Comparison of ENCODE assay signal across 1 cellular context in the genomic region with DNA sequence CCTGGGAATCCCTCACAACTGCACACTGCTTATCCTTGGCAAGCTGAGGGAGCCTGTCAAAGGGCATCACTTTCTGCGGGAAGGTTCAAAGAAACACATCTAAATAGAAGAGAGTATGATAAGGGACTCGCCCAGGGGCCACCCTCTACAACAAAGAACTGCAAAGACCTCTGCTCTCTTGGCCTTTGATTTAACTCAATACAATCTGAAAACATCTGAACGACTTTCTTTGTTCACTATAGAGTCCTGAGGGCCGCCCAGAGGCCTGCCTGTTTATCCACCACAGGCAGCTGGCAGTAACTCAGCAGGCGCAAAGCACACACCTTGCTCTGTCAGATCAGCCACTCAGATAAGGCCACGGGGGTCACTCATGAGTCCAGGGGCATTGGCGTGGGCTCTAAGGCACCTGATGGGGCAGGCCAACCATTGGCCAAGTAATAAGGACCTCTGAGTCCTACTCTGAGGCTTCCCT.
A peak's percentile ranks its signal among the peaks of the same experiment; 100 is the strongest.
TF ChIP-seq lines count a peak whose summit lies in the region.

No MANE protein-coding gene starts in this region.

TF ChIP-seq in HepG2, 621 proteins besides CTCF, POLR2A, EP300 and RAD21 (continued from another document and continues in another):
- TF ChIP-seq FOSL1 (CRISPR knock-in tag; IDR thresholded peaks at IDR 0.05; ENCODE audit: borderline replicate concordance) (no peak), ZNF607 (CRISPR knock-in tag; IDR thresholded peaks at IDR 0.05; ENCODE audit: borderline replicate concordance) (no peak), NPAS2 (CRISPR knock-in tag; IDR thresholded peaks at IDR 0.05; ENCODE audit: borderline replicate concordance) (no peak), JUND (CRISPR knock-in tag; IDR thresholded peaks at IDR 0.05) (no peak), PAX8 (CRISPR knock-in tag; IDR thresholded peaks at IDR 0.05; ENCODE audit: borderline replicate concordance) (no peak), ZSCAN12 (CRISPR knock-in tag; IDR thresholded peaks at IDR 0.05) (no peak), ZBTB3 (CRISPR knock-in tag; IDR thresholded peaks at IDR 0.05; ENCODE audit: borderline replicate concordance, low read depth) (no peak), ZNF501 (CRISPR knock-in tag; IDR thresholded peaks at IDR 0.05) (no peak), ZNF253 (CRISPR knock-in tag; IDR thresholded peaks at IDR 0.05; ENCODE audit: borderline replicate concordance) (no peak), ZNF431 (CRISPR knock-in tag; IDR thresholded peaks at IDR 0.05; ENCODE audit: borderline replicate concordance, low read depth) (no peak), ZNF329 (CRISPR knock-in tag; IDR thresholded peaks at IDR 0.05; ENCODE audit: low read depth) (no peak), ZNF124 (CRISPR knock-in tag; IDR thresholded peaks at IDR 0.05) (0 out of 2 replicates have a peak, but pooled peaks have one; percentile 70), ZNF143 (CRISPR knock-in tag; IDR thresholded peaks at IDR 0.05) (no peak), ERF (CRISPR knock-in tag; IDR thresholded peaks at IDR 0.05) (no peak; the same call in 1 of the 2 replicates), ZNF205 (CRISPR knock-in tag; IDR thresholded peaks at IDR 0.05) (peak; percentile 65; the same call in 1 of the 2 replicates), PRPF4 (IDR thresholded peaks at IDR 0.05; ENCODE audit: low read depth, low read length, poor library complexity, severe bottlenecking) (no peak), ZNF317 (CRISPR knock-in tag; IDR thresholded peaks at IDR 0.05) (no peak), ZNF496 (CRISPR knock-in tag; IDR thresholded peaks at IDR 0.05; ENCODE audit: insufficient replicate concordance) (no peak), ZNF337 (CRISPR knock-in tag; IDR thresholded peaks at IDR 0.05; ENCODE audit: borderline replicate concordance, low read depth) (no peak), ZSCAN20 (CRISPR knock-in tag; IDR thresholded peaks at IDR 0.05; ENCODE audit: borderline replicate concordance) (no peak), ZNF562 (CRISPR knock-in tag; IDR thresholded peaks at IDR 0.05; ENCODE audit: borderline replicate concordance) (no peak), RFX1 (IDR thresholded peaks at IDR 0.05) (no peak), CREM (IDR thresholded peaks at IDR 0.05) (peak; percentile 92), CREM (CRISPR knock-in tag; IDR thresholded peaks at IDR 0.05) (no peak), ZNF367 (CRISPR knock-in tag; IDR thresholded peaks at IDR 0.05; ENCODE audit: borderline replicate concordance) (no peak), HDAC1 (CRISPR knock-in tag; IDR thresholded peaks at IDR 0.05) (peak; percentile 71), HMGA1 (CRISPR knock-in tag; conservative IDR thresholded peaks at IDR 0.05) (no peak), ZNF383 (CRISPR knock-in tag; IDR thresholded peaks at IDR 0.05; ENCODE audit: borderline replicate concordance) (0 out of 2 replicates have a peak, but pooled peaks have one; percentile 38), ZNF101 (CRISPR knock-in tag; IDR thresholded peaks at IDR 0.05; ENCODE audit: borderline replicate concordance, low read depth) (no peak), RBAK (CRISPR knock-in tag; IDR thresholded peaks at IDR 0.05) (no peak), CCAR2 (optimal IDR thresholded peaks at IDR 0.05; ENCODE audit: low read depth, low read length) (no peak), ZNF446 (CRISPR knock-in tag; IDR thresholded peaks at IDR 0.05) (no peak), ZNF878 (CRISPR knock-in tag; IDR thresholded peaks at IDR 0.05) (0 out of 2 replicates have a peak, but pooled peaks have one; percentile 48), BHLHE40 (IDR thresholded peaks at IDR 0.05; ENCODE audit: low read length) (0 out of 2 replicates have a peak, but pooled peaks have one; percentile 21), FOXA3 (CRISPR knock-in tag; IDR thresholded peaks at IDR 0.05) (peak; percentile 78), RELA (CRISPR knock-in tag; IDR thresholded peaks at IDR 0.05) (no peak), KDM5B (CRISPR knock-in tag; IDR thresholded peaks at IDR 0.05; ENCODE audit: borderline replicate concordance) (no peak), NR1H2 (CRISPR knock-in tag; IDR thresholded peaks at IDR 0.05; ENCODE audit: borderline replicate concordance, low read depth) (no peak), THAP11 (CRISPR knock-in tag; IDR thresholded peaks at IDR 0.05) (no peak; the same call in 1 of the 2 replicates), NR3C1 (CRISPR knock-in tag; IDR thresholded peaks at IDR 0.05) (no peak), DR1 (CRISPR knock-in tag; IDR thresholded peaks at IDR 0.05) (no peak), ZNF207 (IDR thresholded peaks at IDR 0.05; ENCODE audit: borderline replicate concordance) (no peak), CCDC6 (CRISPR knock-in tag; IDR thresholded peaks at IDR 0.05) (no peak), RNF2 (conservative IDR thresholded peaks at IDR 0.05; ENCODE audit: low read depth) (no peak), ZFP1 (CRISPR knock-in tag; IDR thresholded peaks at IDR 0.05) (no peak), KAT7 (CRISPR knock-in tag; IDR thresholded peaks at IDR 0.05; ENCODE audit: borderline replicate concordance) (no peak), MAFF (IDR thresholded peaks at IDR 0.05; ENCODE audit: low read depth, low read length) (no peak), PHF21A (CRISPR knock-in tag; IDR thresholded peaks at IDR 0.05) (peak; percentile 98), XRCC5 (optimal IDR thresholded peaks at IDR 0.05; ENCODE audit: low read length) (peak; percentile 60), RARG (CRISPR knock-in tag; IDR thresholded peaks at IDR 0.05; ENCODE audit: low read depth) (no peak)
- TF ChIP-seq, protein P1, sequence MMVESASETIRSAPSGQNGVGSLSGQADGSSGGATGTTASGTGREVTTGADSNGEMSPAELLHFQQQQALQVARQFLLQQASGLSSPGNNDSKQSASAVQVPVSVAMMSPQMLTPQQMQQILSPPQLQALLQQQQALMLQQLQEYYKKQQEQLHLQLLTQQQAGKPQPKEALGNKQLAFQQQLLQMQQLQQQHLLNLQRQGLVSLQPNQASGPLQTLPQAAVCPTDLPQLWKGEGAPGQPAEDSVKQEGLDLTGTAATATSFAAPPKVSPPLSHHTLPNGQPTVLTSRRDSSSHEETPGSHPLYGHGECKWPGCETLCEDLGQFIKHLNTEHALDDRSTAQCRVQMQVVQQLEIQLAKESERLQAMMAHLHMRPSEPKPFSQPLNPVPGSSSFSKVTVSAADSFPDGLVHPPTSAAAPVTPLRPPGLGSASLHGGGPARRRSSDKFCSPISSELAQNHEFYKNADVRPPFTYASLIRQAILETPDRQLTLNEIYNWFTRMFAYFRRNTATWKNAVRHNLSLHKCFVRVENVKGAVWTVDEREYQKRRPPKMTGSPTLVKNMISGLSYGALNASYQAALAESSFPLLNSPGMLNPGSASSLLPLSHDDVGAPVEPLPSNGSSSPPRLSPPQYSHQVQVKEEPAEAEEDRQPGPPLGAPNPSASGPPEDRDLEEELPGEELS (CRISPR knock-in tag; IDR thresholded peaks at IDR 0.05), result peak; percentile 89
- TF ChIP-seq, protein P2, sequence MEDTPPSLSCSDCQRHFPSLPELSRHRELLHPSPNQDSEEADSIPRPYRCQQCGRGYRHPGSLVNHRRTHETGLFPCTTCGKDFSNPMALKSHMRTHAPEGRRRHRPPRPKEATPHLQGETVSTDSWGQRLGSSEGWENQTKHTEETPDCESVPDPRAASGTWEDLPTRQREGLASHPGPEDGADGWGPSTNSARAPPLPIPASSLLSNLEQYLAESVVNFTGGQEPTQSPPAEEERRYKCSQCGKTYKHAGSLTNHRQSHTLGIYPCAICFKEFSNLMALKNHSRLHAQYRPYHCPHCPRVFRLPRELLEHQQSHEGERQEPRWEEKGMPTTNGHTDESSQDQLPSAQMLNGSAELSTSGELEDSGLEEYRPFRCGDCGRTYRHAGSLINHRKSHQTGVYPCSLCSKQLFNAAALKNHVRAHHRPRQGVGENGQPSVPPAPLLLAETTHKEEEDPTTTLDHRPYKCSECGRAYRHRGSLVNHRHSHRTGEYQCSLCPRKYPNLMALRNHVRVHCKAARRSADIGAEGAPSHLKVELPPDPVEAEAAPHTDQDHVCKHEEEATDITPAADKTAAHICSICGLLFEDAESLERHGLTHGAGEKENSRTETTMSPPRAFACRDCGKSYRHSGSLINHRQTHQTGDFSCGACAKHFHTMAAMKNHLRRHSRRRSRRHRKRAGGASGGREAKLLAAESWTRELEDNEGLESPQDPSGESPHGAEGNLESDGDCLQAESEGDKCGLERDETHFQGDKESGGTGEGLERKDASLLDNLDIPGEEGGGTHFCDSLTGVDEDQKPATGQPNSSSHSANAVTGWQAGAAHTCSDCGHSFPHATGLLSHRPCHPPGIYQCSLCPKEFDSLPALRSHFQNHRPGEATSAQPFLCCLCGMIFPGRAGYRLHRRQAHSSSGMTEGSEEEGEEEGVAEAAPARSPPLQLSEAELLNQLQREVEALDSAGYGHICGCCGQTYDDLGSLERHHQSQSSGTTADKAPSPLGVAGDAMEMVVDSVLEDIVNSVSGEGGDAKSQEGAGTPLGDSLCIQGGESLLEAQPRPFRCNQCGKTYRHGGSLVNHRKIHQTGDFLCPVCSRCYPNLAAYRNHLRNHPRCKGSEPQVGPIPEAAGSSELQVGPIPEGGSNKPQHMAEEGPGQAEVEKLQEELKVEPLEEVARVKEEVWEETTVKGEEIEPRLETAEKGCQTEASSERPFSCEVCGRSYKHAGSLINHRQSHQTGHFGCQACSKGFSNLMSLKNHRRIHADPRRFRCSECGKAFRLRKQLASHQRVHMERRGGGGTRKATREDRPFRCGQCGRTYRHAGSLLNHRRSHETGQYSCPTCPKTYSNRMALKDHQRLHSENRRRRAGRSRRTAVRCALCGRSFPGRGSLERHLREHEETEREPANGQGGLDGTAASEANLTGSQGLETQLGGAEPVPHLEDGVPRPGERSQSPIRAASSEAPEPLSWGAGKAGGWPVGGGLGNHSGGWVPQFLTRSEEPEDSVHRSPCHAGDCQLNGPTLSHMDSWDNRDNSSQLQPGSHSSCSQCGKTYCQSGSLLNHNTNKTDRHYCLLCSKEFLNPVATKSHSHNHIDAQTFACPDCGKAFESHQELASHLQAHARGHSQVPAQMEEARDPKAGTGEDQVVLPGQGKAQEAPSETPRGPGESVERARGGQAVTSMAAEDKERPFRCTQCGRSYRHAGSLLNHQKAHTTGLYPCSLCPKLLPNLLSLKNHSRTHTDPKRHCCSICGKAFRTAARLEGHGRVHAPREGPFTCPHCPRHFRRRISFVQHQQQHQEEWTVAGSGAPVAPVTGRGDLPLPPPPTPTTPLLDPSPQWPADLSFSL (CRISPR knock-in tag; IDR thresholded peaks at IDR 0.05), result no peak
- TF ChIP-seq, protein P3, sequence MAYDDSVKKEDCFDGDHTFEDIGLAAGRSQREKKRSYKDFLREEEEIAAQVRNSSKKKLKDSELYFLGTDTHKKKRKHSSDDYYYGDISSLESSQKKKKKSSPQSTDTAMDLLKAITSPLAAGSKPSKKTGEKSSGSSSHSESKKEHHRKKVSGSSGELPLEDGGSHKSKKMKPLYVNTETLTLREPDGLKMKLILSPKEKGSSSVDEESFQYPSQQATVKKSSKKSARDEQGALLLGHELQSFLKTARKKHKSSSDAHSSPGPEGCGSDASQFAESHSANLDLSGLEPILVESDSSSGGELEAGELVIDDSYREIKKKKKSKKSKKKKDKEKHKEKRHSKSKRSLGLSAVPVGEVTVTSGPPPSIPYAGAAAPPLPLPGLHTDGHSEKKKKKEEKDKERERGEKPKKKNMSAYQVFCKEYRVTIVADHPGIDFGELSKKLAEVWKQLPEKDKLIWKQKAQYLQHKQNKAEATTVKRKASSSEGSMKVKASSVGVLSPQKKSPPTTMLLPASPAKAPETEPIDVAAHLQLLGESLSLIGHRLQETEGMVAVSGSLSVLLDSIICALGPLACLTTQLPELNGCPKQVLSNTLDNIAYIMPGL (CRISPR knock-in tag; IDR thresholded peaks at IDR 0.05; ENCODE audit: borderline replicate concordance in 1 of 2, low read depth in 1 of 2), result no peak; a peak in 1 of 4 replicates
- TF ChIP-seq, protein P4, sequence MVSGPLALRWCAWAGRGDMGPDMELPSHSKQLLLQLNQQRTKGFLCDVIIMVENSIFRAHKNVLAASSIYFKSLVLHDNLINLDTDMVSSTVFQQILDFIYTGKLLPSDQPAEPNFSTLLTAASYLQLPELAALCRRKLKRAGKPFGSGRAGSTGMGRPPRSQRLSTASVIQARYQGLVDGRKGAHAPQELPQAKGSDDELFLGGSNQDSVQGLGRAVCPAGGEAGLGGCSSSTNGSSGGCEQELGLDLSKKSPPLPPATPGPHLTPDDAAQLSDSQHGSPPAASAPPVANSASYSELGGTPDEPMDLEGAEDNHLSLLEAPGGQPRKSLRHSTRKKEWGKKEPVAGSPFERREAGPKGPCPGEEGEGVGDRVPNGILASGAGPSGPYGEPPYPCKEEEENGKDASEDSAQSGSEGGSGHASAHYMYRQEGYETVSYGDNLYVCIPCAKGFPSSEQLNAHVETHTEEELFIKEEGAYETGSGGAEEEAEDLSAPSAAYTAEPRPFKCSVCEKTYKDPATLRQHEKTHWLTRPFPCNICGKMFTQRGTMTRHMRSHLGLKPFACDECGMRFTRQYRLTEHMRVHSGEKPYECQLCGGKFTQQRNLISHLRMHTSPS (CRISPR knock-in tag; IDR thresholded peaks at IDR 0.05; ENCODE audit: low read depth), result peak; percentile 70
- TF ChIP-seq, protein P5, sequence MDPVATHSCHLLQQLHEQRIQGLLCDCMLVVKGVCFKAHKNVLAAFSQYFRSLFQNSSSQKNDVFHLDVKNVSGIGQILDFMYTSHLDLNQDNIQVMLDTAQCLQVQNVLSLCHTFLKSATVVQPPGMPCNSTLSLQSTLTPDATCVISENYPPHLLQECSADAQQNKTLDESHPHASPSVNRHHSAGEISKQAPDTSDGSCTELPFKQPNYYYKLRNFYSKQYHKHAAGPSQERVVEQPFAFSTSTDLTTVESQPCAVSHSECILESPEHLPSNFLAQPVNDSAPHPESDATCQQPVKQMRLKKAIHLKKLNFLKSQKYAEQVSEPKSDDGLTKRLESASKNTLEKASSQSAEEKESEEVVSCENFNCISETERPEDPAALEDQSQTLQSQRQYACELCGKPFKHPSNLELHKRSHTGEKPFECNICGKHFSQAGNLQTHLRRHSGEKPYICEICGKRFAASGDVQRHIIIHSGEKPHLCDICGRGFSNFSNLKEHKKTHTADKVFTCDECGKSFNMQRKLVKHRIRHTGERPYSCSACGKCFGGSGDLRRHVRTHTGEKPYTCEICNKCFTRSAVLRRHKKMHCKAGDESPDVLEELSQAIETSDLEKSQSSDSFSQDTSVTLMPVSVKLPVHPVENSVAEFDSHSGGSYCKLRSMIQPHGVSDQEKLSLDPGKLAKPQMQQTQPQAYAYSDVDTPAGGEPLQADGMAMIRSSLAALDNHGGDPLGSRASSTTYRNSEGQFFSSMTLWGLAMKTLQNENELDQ (CRISPR knock-in tag; IDR thresholded peaks at IDR 0.05; ENCODE audit: borderline replicate concordance), result no peak
- TF ChIP-seq, protein P6, sequence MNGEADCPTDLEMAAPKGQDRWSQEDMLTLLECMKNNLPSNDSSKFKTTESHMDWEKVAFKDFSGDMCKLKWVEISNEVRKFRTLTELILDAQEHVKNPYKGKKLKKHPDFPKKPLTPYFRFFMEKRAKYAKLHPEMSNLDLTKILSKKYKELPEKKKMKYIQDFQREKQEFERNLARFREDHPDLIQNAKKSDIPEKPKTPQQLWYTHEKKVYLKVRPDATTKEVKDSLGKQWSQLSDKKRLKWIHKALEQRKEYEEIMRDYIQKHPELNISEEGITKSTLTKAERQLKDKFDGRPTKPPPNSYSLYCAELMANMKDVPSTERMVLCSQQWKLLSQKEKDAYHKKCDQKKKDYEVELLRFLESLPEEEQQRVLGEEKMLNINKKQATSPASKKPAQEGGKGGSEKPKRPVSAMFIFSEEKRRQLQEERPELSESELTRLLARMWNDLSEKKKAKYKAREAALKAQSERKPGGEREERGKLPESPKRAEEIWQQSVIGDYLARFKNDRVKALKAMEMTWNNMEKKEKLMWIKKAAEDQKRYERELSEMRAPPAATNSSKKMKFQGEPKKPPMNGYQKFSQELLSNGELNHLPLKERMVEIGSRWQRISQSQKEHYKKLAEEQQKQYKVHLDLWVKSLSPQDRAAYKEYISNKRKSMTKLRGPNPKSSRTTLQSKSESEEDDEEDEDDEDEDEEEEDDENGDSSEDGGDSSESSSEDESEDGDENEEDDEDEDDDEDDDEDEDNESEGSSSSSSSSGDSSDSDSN (CRISPR knock-in tag; IDR thresholded peaks at IDR 0.05), result no peak
